In genomic region chr11:111549869-111550203, GRCh38 we compare ENCODE assay signal across 15 cellular contexts. TPM values are rescaled to one million over a fixed set of nuclear protein-coding genes. Genes with fewer than 3 reads are reported as not detected.
DNase-seq lines count a peak whose midpoint lies in the region; ATAC-seq and TF ChIP-seq lines count a peak whose summit lies in the region.
"Had no signal": no experiment of that assay in that cellular context is flagged by ENCODE, and none has a peak within 500 bp of the region (broad histone marks: within the 10 kb centered on the region; RNA-seq: fewer than 3 reads in every experiment).

No MANE protein-coding gene starts in this region.

- no peaks in the 10 kb centered on the region for H3K9me2 ChIP-seq in OCI-LY7 (ENCODE audit: insufficient read depth, low read length)

- TF ChIP-seq CTCF in OCI-LY7 (conservative IDR thresholded peaks at IDR 0.05; ENCODE audit: low read length) (no peak), fibroblast of villous mesenchyme (IDR thresholded peaks at IDR 0.05; ENCODE audit: insufficient read depth, low read depth, low read length) (no peak), prostate gland (IDR thresholded peaks at IDR 0.05) (no peak)

- no TSS peak for BruUV-seq in OCI-LY7 (replicated peaks; lab: Mats Ljungman, UMichigan)

- peaks cover 11% of the 10 kb centered on the region for H3K4me1 ChIP-seq in OCI-LY7 (ENCODE audit: insufficient read depth, low read length, poor library complexity, severe bottlenecking)
- H3K4me1 ChIP-seq in prostate gland (replicated peaks), result no peaks in the 10 kb centered on the region
- H3K4me1 ChIP-seq: BLaER1 had no signal

- POLR2A ChIA-PET in OCI-LY7 (lab: Charles Lee), result interaction anchor here (0.9 to 2.4 kb wide), 2 partner anchors 12 to 16 kb away, joined by 3 to 10 read pairs; no protein-coding TSS in a partner anchor

- no peaks in the 10 kb centered on the region for H3K27me3 ChIP-seq in prostate gland (replicated peaks; ENCODE audit: insufficient read depth)
- H3K27me3 ChIP-seq: BLaER1 had no signal

- H3K9me3 ChIP-seq in OCI-LY7 (ENCODE audit: low read length) (no peaks in the 10 kb centered on the region), prostate gland (no peaks in the 10 kb centered on the region)
- H3K9me3 ChIP-seq: BLaER1 had no signal

- peak overlapping the region; percentile 28 for H3K4me2 ChIP-seq in OCI-LY7 (ENCODE audit: low read length)
- H3K4me2 ChIP-seq: BLaER1 had no signal

- H3K27ac ChIP-seq in OCI-LY7 (ENCODE audit: low read depth, low read length, poor library complexity, severe bottlenecking), result no peak overlapping the region
- no peak overlapping the region for H3K27ac ChIP-seq in prostate gland
- H3K27ac ChIP-seq: BLaER1 had no signal

- H2AFZ ChIP-seq in OCI-LY7 (ENCODE audit: low read length), result peak overlapping the region; percentile 61; the same call in 1 of the 2 replicates

- no peak for ATAC-seq in GM18870 (IDR thresholded peaks at IDR 0.05; ENCODE audit: unreplicated experiment)
- ATAC-seq: HepG2 had no signal

- no peak for TF ChIP-seq POLR2A in prostate gland (IDR thresholded peaks at IDR 0.05)

- WGBS in prostate gland, result 42% methylated on average over 3 of the region's 3 CpGs

- intact Hi-C loops in OCI-LY7 (cut with micrococcal nuclease; ENCODE audit: unreplicated experiment) (loop anchor here (10.0 kb wide), 1 partner anchor 95 kb away; no protein-coding TSS in a partner anchor), prostate gland (cut with DNase I) (no loop called here)

- no peaks in the 10 kb centered on the region for H4K20me1 ChIP-seq in OCI-LY7 (ENCODE audit: insufficient read depth, low read length)
- H4K20me1 ChIP-seq: BLaER1 had no signal

- in situ Hi-C loops in G401 (cut with HindIII; ENCODE audit: low sequenced_read_pairs), result no loop called here

- CTCF ChIA-PET in OCI-LY7 (lab: Charles Lee; ENCODE audit: unreplicated experiment), result no interaction called here

- no peak overlapping the region for H3K4me3 ChIP-seq in OCI-LY7 (ENCODE audit: low read depth, low read length, poor library complexity, severe bottlenecking)
- H3K4me3 ChIP-seq in fibroblast of villous mesenchyme (ENCODE audit: low read depth, low read length), result no peak overlapping the region
- H3K4me3 ChIP-seq in prostate gland, result no peak overlapping the region
- H3K4me3 ChIP-seq: BLaER1 had no signal

- DNase-seq in G401 (ENCODE audit: low spot score), result peak; percentile 30
- DNase-seq in OCI-LY7 (ENCODE audit: low spot score), result no peak
- DNase-seq in fibroblast of villous mesenchyme (ENCODE audit: low read depth), result peak; percentile 53
- DNase-seq in SHP77 treated with DMSO at 0.1 percent for 48 hours (lab: John Stamatoyannopoulos, UW), result no peak
- DNase-seq in SW 1271 (lab: John Stamatoyannopoulos, UW), result no peak
- DNase-seq in prostate gland (ENCODE audit: low spot score), result no peak
- DNase-seq: CD8-positive, alpha-beta memory T cell; DMS53; GOT3; H9 had no signal

- no peaks in the 10 kb centered on the region for H3K79me2 ChIP-seq in OCI-LY7 (ENCODE audit: insufficient read depth, low read depth, low read length)

- H3K36me3 ChIP-seq in OCI-LY7 (ENCODE audit: insufficient read depth, low read length), result no peaks in the 10 kb centered on the region
- no peaks in the 10 kb centered on the region for H3K36me3 ChIP-seq in prostate gland
- H3K36me3 ChIP-seq: BLaER1 had no signal

RNA-seq across cellular contexts. Expression of gene LAYN, which starts 9.3 kb away (rescaled TPM):
- total RNA-seq in G401 (2014; rRNA removed; shearing (Covaris generic)), result 206 and 229 TPM in 2 replicates
- not detected in 2 replicates for total RNA-seq in OCI-LY7 (2014; rRNA removed; shearing (Covaris generic))
- total RNA-seq in OCI-LY7 (2022), result not detected in 2 replicates
- total RNA-seq in fibroblast of villous mesenchyme, result 41.9 and 66.5 TPM in 2 replicates
- total RNA-seq in prostate gland, result 10 to 100 TPM; 10.6 to 12.8 TPM
- total RNA-seq: HepG2 had no signal

RNA-seq across cellular contexts. Expression of gene HOATZ, which starts 35.3 kb away (rescaled TPM):
- total RNA-seq in G401 (2014; rRNA removed; shearing (Covaris generic)), result 6.8 and 10.7 TPM in 2 replicates
- not detected in 2 replicates for total RNA-seq in OCI-LY7 (2014; rRNA removed; shearing (Covaris generic))
- total RNA-seq in OCI-LY7 (2022), result not detected in 2 replicates
- not detected in 2 replicates for total RNA-seq in fibroblast of villous mesenchyme
- total RNA-seq in prostate gland, result 1 to 10 TPM in 1 of 2 donors, not detected in 1; 1.0 TPM
- total RNA-seq: CD8-positive, alpha-beta memory T cell; Daoy; H9; HepG2 had no signal

RNA-seq across cellular contexts. Expression of gene BTG4, which starts 37.6 kb away (rescaled TPM):
- total RNA-seq in G401 (2014; rRNA removed; shearing (Covaris generic)), result 1.4 and 8.1 TPM in 2 replicates
- total RNA-seq in OCI-LY7 (2014; rRNA removed; shearing (Covaris generic)), result not detected in 2 replicates
- total RNA-seq in OCI-LY7 (2022), result not detected in 2 replicates
- total RNA-seq in fibroblast of villous mesenchyme, result not detected in 2 replicates
- total RNA-seq in prostate gland, result 1 to 10 TPM in 1 of 2 donors, not detected in 1; 3.3 TPM
- total RNA-seq: A673; CD8-positive, alpha-beta memory T cell; Daoy; H9; HepG2 had no signal

RNA-seq across cellular contexts. Expression of gene SIK2, which starts 52.4 kb away (rescaled TPM):
- total RNA-seq in G401 (2014; rRNA removed; shearing (Covaris generic)), result 23.8 and 53.1 TPM in 2 replicates
- 8.5 and 9.8 TPM in 2 replicates for total RNA-seq in OCI-LY7 (2014; rRNA removed; shearing (Covaris generic))
- total RNA-seq in OCI-LY7 (2022), result 16.9 and 18.1 TPM in 2 replicates
- total RNA-seq in fibroblast of villous mesenchyme, result 8.1 and 16.0 TPM in 2 replicates
- 10 to 100 TPM; 13.0 to 18.7 TPM for total RNA-seq in prostate gland

Comparison
In these comparisons a context has a peak if more than half of its experiments do, and no peak if none do; other contexts are left out.
1. DNase-seq: peak in G401 (single experiment) and fibroblast of villous mesenchyme (single experiment); none in OCI-LY7 (single experiment), SHP77 treated with DMSO at 0.1 percent for 48 hours (single experiment), SW 1271 (0 of 2) and prostate gland (single experiment).
2. RNA of gene LAYN, which starts 9.3 kb away (total RNA-seq): 206 to 229 TPM in G401, 41.9 to 66.5 TPM in fibroblast of villous mesenchyme and 10.6 to 12.8 TPM in prostate gland; not detected in OCI-LY7; every median in the first group is over 10 times any median in the second.